38 cellular contexts compared by ENCODE assay signal in the genomic region with DNA sequence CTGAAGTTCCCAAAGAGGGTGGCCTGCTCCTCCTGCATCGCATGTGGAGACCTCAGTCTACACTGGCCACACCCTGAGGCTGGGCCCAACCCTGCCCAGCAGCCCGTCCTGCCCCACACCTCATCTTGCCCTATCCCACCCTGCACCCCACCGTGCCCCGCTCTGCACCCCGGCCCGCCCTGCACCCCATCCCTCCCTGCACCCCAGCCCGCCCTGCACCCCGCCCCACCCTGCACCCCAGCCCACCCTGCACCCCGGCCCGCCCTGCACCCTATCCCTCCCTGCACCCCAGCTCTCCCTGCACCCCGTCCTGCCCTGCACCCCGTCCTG. TPM values are rescaled to one million over a fixed set of nuclear protein-coding genes. Genes with fewer than 3 reads are reported as not detected.
"Had no signal": no experiment of that assay in that cellular context is flagged by ENCODE, and none has a peak within 500 bp of the region (broad histone marks: within the 10 kb centered on the region; RNA-seq: fewer than 3 reads in every experiment).

No MANE protein-coding gene starts in this region.

- H3K4me1 Mint-ChIP-seq: activated CD4-positive, alpha-beta T cell treated with anti-CD3 and anti-CD28 coated beads, Interleukin-2, amount 10 ng/mL, durations not matched to agents 24 days and 14 days; activated T-helper 17 cell treated with anti-CD3 and anti-CD28 coated beads, Interleukin-2, amount 50 U/mL, for 72 hours had no signal

- H3K27ac ChIP-seq: ascending aorta, cardiac muscle cell, VCaP had no signal

- H3K36me3 ChIP-seq: ascending aorta, cardiac muscle cell had no signal

- H3K36me3 Mint-ChIP-seq: activated CD4-positive, alpha-beta memory T cell treated with anti-CD3 and anti-CD28 coated beads for 36 hours; activated naive CD4-positive, alpha-beta T cell treated with anti-CD3 and anti-CD28 coated beads, Interleukin-2, amount 50 U/mL, for 72 hours; activated naive CD8-positive, alpha-beta T cell treated with anti-CD3 and anti-CD28 coated beads for 36 hours; brain had no signal

- H3K27me3 ChIP-seq: cardiac muscle cell had no signal

- H3K4me3 Mint-ChIP-seq: activated B cell treated with CpG ODN at 0.5 μM for 24 hours; activated CD4-positive, alpha-beta memory T cell treated with anti-CD3 and anti-CD28 coated beads for 36 hours; activated CD4-positive, alpha-beta T cell treated with anti-CD3 and anti-CD28 coated beads, Interleukin-2, amount 10 ng/mL, durations not matched to agents 24 days and 14 days; activated CD8-positive, alpha-beta T cell treated with anti-CD3 and anti-CD28 coated beads for 36 hours; activated naive CD4-positive, alpha-beta T cell treated with anti-CD3 and anti-CD28 coated beads for 36 hours; activated naive CD8-positive, alpha-beta T cell treated with anti-CD3 and anti-CD28 coated beads for 36 hours; activated T-cell treated with anti-CD3 and anti-CD28 coated beads, Interleukin-2, amount 50 U/mL, for 4 hours; activated T-cell treated with anti-CD3 and anti-CD28 coated beads, Interleukin-2, amount 50 U/mL, for 72 hours; activated T-helper 1 cell treated with anti-CD3 and anti-CD28 coated beads, Interleukin-12 subunit alpha, Interleukin-12 subunit beta, Interleukin-2, Interleukin-4 antibody, amounts not matched to agents 30 ng/mL and 10 ng/mL and 1 ng/mL, durations not matched to agents 14 hours and 24 hours and 36 hours; activated T-helper 17 cell treated with anti-CD3 and anti-CD28 coated beads, Interleukin-2, amount 50 U/mL, for 72 hours; brain; central memory CD8-positive, alpha-beta T cell; T-helper 1 cell treated with Interleukin-12 subunit alpha and Interleukin-12 subunit beta and Interleukin-4 antibody, amounts not matched to agents 30 μg/mL and 1 μg/mL, for 36 hours; T-helper 2 cell treated with Interferon-gamma antibody and Interleukin-4, amounts not matched to agents 5 μg/mL and 100 μg/mL, for 36 hours had no signal

- H3K27ac Mint-ChIP-seq: activated B cell treated with CpG ODN at 0.5 μM for 24 hours; activated CD4-positive, alpha-beta memory T cell treated with anti-CD3 and anti-CD28 coated beads for 36 hours; activated CD4-positive, alpha-beta T cell treated with anti-CD3 and anti-CD28 coated beads, Interleukin-2, amount 10 ng/mL, durations not matched to agents 24 days and 14 days; activated CD8-positive, alpha-beta T cell treated with anti-CD3 and anti-CD28 coated beads for 36 hours; activated naive CD4-positive, alpha-beta T cell treated with anti-CD3 and anti-CD28 coated beads for 36 hours; activated naive CD4-positive, alpha-beta T cell treated with anti-CD3 and anti-CD28 coated beads, Interleukin-2, amount 50 U/mL, for 72 hours; activated naive CD8-positive, alpha-beta T cell treated with anti-CD3 and anti-CD28 coated beads for 36 hours; activated T-cell treated with anti-CD3 and anti-CD28 coated beads, Interleukin-2, amount 50 U/mL, for 72 hours; activated T-helper 1 cell treated with anti-CD3 and anti-CD28 coated beads, Interleukin-12 subunit alpha, Interleukin-12 subunit beta, Interleukin-2, Interleukin-4 antibody, amounts not matched to agents 30 ng/mL and 10 ng/mL and 1 ng/mL, durations not matched to agents 14 hours and 24 hours and 36 hours; activated T-helper 17 cell treated with anti-CD3 and anti-CD28 coated beads, Interleukin-2, amount 50 U/mL, for 72 hours; brain; T-helper 1 cell treated with Interleukin-12 subunit alpha and Interleukin-12 subunit beta and Interleukin-4 antibody, amounts not matched to agents 30 μg/mL and 1 μg/mL, for 36 hours; T-helper 2 cell treated with Interferon-gamma antibody and Interleukin-4, amounts not matched to agents 5 μg/mL and 100 μg/mL, for 36 hours had no signal

- H3K9me3 ChIP-seq: ascending aorta had no signal

- DNase-seq: activated B cell treated with CpG ODN at 0.5 μM for 24 hours; activated CD4-positive, alpha-beta memory T cell treated with anti-CD3 and anti-CD28 coated beads for 36 hours; activated CD4-positive, alpha-beta T cell treated with anti-CD3 and anti-CD28 coated beads for 4 hours; activated CD4-positive, alpha-beta T cell treated with anti-CD3 and anti-CD28 coated beads, Interleukin-2, amount 10 ng/mL, durations not matched to agents 24 days and 14 days; activated CD4-positive, alpha-beta T cell treated with anti-CD3 and anti-CD28 coated beads, Interleukin-2, amount 50 U/mL, for 1 hour; activated CD4-positive, alpha-beta T cell treated with anti-CD3 and anti-CD28 coated beads, Interleukin-2, amount 50 U/mL, for 4 hours; activated CD4-positive, CD25-positive, alpha-beta regulatory T cell treated with anti-CD3 and anti-CD28 coated beads, Interleukin-2, amount 50 U/mL, for 72 hours; activated CD8-positive, alpha-beta memory T cell treated with anti-CD3 and anti-CD28 coated beads, Interleukin-2, amount 50 U/mL, for 4 hours; activated CD8-positive, alpha-beta T cell treated with anti-CD3 and anti-CD28 coated beads for 36 hours; activated effector memory CD4-positive, alpha-beta T cell treated with anti-CD3 and anti-CD28 coated beads, Interleukin-2, amount 50 U/mL, for 16 hours; activated gamma-delta T cell treated with Interleukin-2 at 50 U/mL for 16 hours; activated naive CD4-positive, alpha-beta T cell; activated naive CD4-positive, alpha-beta T cell treated with anti-CD3 and anti-CD28 coated beads for 36 hours; activated naive CD4-positive, alpha-beta T cell treated with anti-CD3 and anti-CD28 coated beads, Interleukin-2, amount 50 U/mL, for 16 hours; activated naive CD8-positive, alpha-beta T cell treated with anti-CD3 and anti-CD28 coated beads for 36 hours; activated T-cell treated with anti-CD3 and anti-CD28 coated beads for 4 hours; activated T-cell treated with anti-CD3 and anti-CD28 coated beads, Interleukin-2, amount 50 U/mL, for 1 hour; activated T-cell treated with anti-CD3 and anti-CD28 coated beads, Interleukin-2, amount 50 U/mL, for 4 hours; activated T-cell treated with anti-CD3 and anti-CD28 coated beads, Interleukin-2, amount 50 U/mL, for 72 hours; amygdala; anterior cingulate cortex; caudate nucleus; SW 1271; T-helper 1 cell; T-helper 2 cell; T-helper 9 cell had no signal

- H3K4me3 ChIP-seq: ascending aorta, cardiac muscle cell had no signal

- H3K4me1 ChIP-seq: ascending aorta had no signal

- ATAC-seq: activated CD8-positive, alpha-beta T cell treated with anti-CD3 and anti-CD28 coated beads for 36 hours; activated naive CD4-positive, alpha-beta T cell treated with anti-CD3 and anti-CD28 coated beads, Interleukin-2, amount 50 U/mL, for 72 hours; activated T-cell treated with anti-CD3 and anti-CD28 coated beads, Interleukin-2, amount 50 U/mL, for 4 hours; activated T-cell treated with anti-CD3 and anti-CD28 coated beads, Interleukin-2, amount 50 U/mL, for 72 hours; activated T-helper 17 cell treated with anti-CD3 and anti-CD28 coated beads, Interleukin-2, amount 50 U/mL, for 72 hours had no signal

- H3K9me3 Mint-ChIP-seq: activated B cell treated with CpG ODN at 0.5 μM for 24 hours; activated CD4-positive, alpha-beta memory T cell treated with anti-CD3 and anti-CD28 coated beads for 36 hours; activated CD4-positive, alpha-beta T cell treated with anti-CD3 and anti-CD28 coated beads, Interleukin-2, amount 10 ng/mL, durations not matched to agents 24 days and 14 days; activated CD8-positive, alpha-beta T cell treated with anti-CD3 and anti-CD28 coated beads for 36 hours; activated naive CD4-positive, alpha-beta T cell treated with anti-CD3 and anti-CD28 coated beads for 36 hours; activated naive CD4-positive, alpha-beta T cell treated with anti-CD3 and anti-CD28 coated beads, Interleukin-2, amount 50 U/mL, for 72 hours; activated naive CD8-positive, alpha-beta T cell treated with anti-CD3 and anti-CD28 coated beads for 36 hours; activated T-cell treated with anti-CD3 and anti-CD28 coated beads, Interleukin-2, amount 50 U/mL, for 4 hours; activated T-cell treated with anti-CD3 and anti-CD28 coated beads, Interleukin-2, amount 50 U/mL, for 72 hours; activated T-helper 1 cell treated with anti-CD3 and anti-CD28 coated beads, Interleukin-12 subunit alpha, Interleukin-12 subunit beta, Interleukin-2, Interleukin-4 antibody, amounts not matched to agents 30 ng/mL and 10 ng/mL and 1 ng/mL, durations not matched to agents 14 hours and 24 hours and 36 hours; activated T-helper 17 cell treated with anti-CD3 and anti-CD28 coated beads, Interleukin-2, amount 50 U/mL, for 72 hours; central memory CD8-positive, alpha-beta T cell; T-helper 1 cell treated with Interleukin-12 subunit alpha and Interleukin-12 subunit beta and Interleukin-4 antibody, amounts not matched to agents 30 μg/mL and 1 μg/mL, for 36 hours; T-helper 2 cell treated with Interferon-gamma antibody and Interleukin-4, amounts not matched to agents 5 μg/mL and 100 μg/mL, for 36 hours had no signal

- H3K27me3 Mint-ChIP-seq: activated CD8-positive, alpha-beta T cell treated with anti-CD3 and anti-CD28 coated beads for 36 hours; central memory CD8-positive, alpha-beta T cell had no signal

RNA-seq across cellular contexts. Expression of a gene that starts 14.5 kb away (rescaled TPM):
- total RNA-seq: activated CD4-positive, alpha-beta T cell treated with anti-CD3 and anti-CD28 coated beads, Interleukin-2, amount 10 ng/mL, durations not matched to agents 24 days and 14 days; activated CD8-positive, alpha-beta memory T cell treated with anti-CD3 and anti-CD28 coated beads for 36 hours; activated naive CD4-positive, alpha-beta T cell treated with anti-CD3 and anti-CD28 coated beads for 36 hours; activated naive CD4-positive, alpha-beta T cell treated with anti-CD3 and anti-CD28 coated beads, Interleukin-2, amount 50 U/mL, for 72 hours; activated naive CD8-positive, alpha-beta T cell treated with anti-CD3 and anti-CD28 coated beads for 36 hours; activated T-cell treated with anti-CD3 and anti-CD28 coated beads, Interleukin-2, amount 50 U/mL, for 4 hours; activated T-helper 1 cell treated with anti-CD3 and anti-CD28 coated beads, Interleukin-12 subunit alpha, Interleukin-12 subunit beta, Interleukin-2, Interleukin-4 antibody, amounts not matched to agents 30 ng/mL and 10 ng/mL and 1 ng/mL, durations not matched to agents 14 hours and 24 hours and 36 hours; bronchial epithelial cell; cardiac muscle cell had no signal
- polyA plus RNA-seq: cardiac muscle cell had no signal

RNA-seq across cellular contexts. Expression of a gene that starts 22.2 kb away (rescaled TPM):
- total RNA-seq: activated B cell treated with CpG ODN at 0.5 μM for 24 hours; activated CD4-positive, alpha-beta memory T cell treated with anti-CD3 and anti-CD28 coated beads for 36 hours; activated CD8-positive, alpha-beta memory T cell treated with anti-CD3 and anti-CD28 coated beads for 36 hours; activated CD8-positive, alpha-beta T cell treated with anti-CD3 and anti-CD28 coated beads for 36 hours; activated naive CD4-positive, alpha-beta T cell treated with anti-CD3 and anti-CD28 coated beads for 36 hours; activated naive CD4-positive, alpha-beta T cell treated with anti-CD3 and anti-CD28 coated beads, Interleukin-2, amount 50 U/mL, for 72 hours; activated naive CD8-positive, alpha-beta T cell treated with anti-CD3 and anti-CD28 coated beads for 36 hours; activated T-helper 1 cell treated with anti-CD3 and anti-CD28 coated beads, Interleukin-12 subunit alpha, Interleukin-12 subunit beta, Interleukin-2, Interleukin-4 antibody, amounts not matched to agents 30 ng/mL and 10 ng/mL and 1 ng/mL, durations not matched to agents 14 hours and 24 hours and 36 hours; activated T-helper 17 cell treated with anti-CD3 and anti-CD28 coated beads, Interleukin-2, amount 50 U/mL, for 72 hours; ascending aorta; bronchial epithelial cell; cardiac muscle cell had no signal
- polyA plus RNA-seq: cardiac muscle cell had no signal
